In the genomic region with DNA sequence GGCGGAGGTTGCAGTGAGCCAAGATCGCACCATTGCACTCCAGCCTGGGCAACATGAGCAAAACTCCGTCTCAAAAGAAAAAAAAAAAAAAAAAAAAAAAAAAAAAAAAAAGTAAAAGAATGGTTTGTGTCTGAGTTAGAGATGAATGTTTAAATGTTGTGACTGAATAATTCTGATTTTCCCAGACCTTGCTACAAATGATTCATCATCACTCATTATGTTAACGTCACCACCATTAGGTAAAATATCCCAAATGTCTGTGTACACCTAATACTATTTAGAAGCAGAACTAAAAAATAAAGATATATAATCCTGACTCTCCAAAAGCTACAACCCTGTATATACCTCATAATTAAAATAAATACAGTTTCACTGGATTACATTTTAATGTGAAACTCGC, we compare ENCODE assay signal across 20 cellular contexts.
A peak's percentile ranks its signal among the peaks of the same experiment; 100 is the strongest.
DNase-seq lines count a peak whose midpoint lies in the region; ATAC-seq and TF ChIP-seq lines count a peak whose summit lies in the region.
"Had no signal": no experiment of that assay in that cellular context is flagged by ENCODE, and none has a peak within 500 bp of the region (broad histone marks: within the 10 kb centered on the region; RNA-seq: fewer than 3 reads in every experiment).

No MANE protein-coding gene starts in this region.

- no peak for TF ChIP-seq CTCF in fibroblast of mammary gland (conservative IDR thresholded peaks at IDR 0.05; ENCODE audit: control insufficient read depth, insufficient read depth, low read depth, low read length)

- H3K27me3 ChIP-seq in ACC112 (ENCODE audit: insufficient read depth, low read length) = no peaks in the 10 kb centered on the region
- H3K27me3 ChIP-seq: SJCRH30 had no signal

- DNase-seq in HCEC 1CT = peak; percentile 17
- DNase-seq in RKO (ENCODE audit: low spot score) = peak; percentile 32
- DNase-seq in fibroblast of mammary gland (ENCODE audit: low read depth) = peak; percentile 50
- no peak for DNase-seq in glomerular visceral epithelial cell (ENCODE audit: extremely low spot score)
- DNase-seq in DMS153 treated with DMSO at 0.1 percent for 48 hours (lab: John Stamatoyannopoulos, UW; ENCODE audit: unreplicated experiment) = no peak
- DNase-seq in activated T-cell treated with anti-CD3 and anti-CD28 coated beads, Interleukin-2, amount 50 U/mL, for 48 hours = no peak
- DNase-seq: 8988T, DMS153, GDM1, KG1, MM.1S, NCI-H2029, NCI-H446, NCI-H524 treated with DMSO at 0.1 percent for 48 hours, NCI-H774, SJCRH30 had no signal

- no peak for ATAC-seq in HG03175 (IDR thresholded peaks at IDR 0.05; ENCODE audit: unreplicated experiment)
- ATAC-seq: GM12878, SK-N-SH treated with all-trans-retinoic acid at 6 μM for 48 hours had no signal

- no peaks in the 10 kb centered on the region for H3K79me2 ChIP-seq in ACC112 (ENCODE audit: control insufficient read depth, insufficient read depth, low read length, unreplicated experiment)

- H3K36me3 ChIP-seq in ACC112 (ENCODE audit: insufficient read depth, low read length) = peaks cover 21% of the 10 kb centered on the region

- H2AFZ ChIP-seq in ACC112 (ENCODE audit: low read length, unreplicated experiment) = no peak overlapping the region

- peaks cover 26% of the 10 kb centered on the region for H3K4me1 ChIP-seq in ACC112 (ENCODE audit: control insufficient read depth, insufficient read depth, low read length, unreplicated experiment)
- H3K4me1 ChIP-seq: SJCRH30 had no signal

- 0 out of 2 replicates have a peak overlapping the region, but pooled peaks have one; percentile 6 for H3K27ac ChIP-seq in ACC112 (ENCODE audit: low read depth, low read length)
- H3K27ac ChIP-seq: SJCRH30 had no signal

- H3K4me3 ChIP-seq in ACC112 (ENCODE audit: low read depth, low read length) (no peak overlapping the region), fibroblast of mammary gland (ENCODE audit: control insufficient read depth, low read depth, low read length) (no peak overlapping the region)
- H3K4me3 ChIP-seq: GM12878, SJCRH30 had no signal

Comparison
In these comparisons a context has a peak if more than half of its experiments do, and no peak if none do; other contexts are left out.
1. DNase-seq: peak in HCEC 1CT (single experiment), RKO (single experiment) and fibroblast of mammary gland (single experiment); none in glomerular visceral epithelial cell (single experiment), DMS153 treated with DMSO at 0.1 percent for 48 hours (single experiment) and activated T-cell treated with anti-CD3 and anti-CD28 coated beads, Interleukin-2, amount 50 U/mL, for 48 hours (0 of 2).